20 cellular contexts compared by ENCODE assay signal in the genomic region with DNA sequence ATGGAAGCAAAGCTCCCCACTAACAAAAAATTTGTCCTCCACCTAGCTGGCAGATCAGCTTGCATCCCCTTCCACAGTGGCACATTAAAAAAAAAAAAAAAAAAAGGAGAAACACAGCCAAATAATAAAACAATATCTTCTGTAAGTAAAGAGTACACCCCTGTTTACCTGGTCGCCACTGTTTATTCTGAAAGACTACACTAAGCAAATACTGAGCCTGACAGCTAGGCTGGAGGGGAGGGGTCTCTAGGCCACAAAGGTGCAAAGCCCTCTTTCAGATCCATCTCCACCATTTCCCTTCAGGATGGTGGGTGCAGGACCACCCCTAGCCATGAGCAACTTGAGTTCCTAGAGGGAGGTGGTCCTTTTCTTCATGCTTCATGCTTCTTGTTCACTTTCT. TPM values are rescaled to one million over a fixed set of nuclear protein-coding genes. Genes with fewer than 3 reads are reported as not detected.
DNase-seq lines count a peak whose midpoint lies in the region; ATAC-seq and TF ChIP-seq lines count a peak whose summit lies in the region.
"Had no signal": no experiment of that assay in that cellular context is flagged by ENCODE, and none has a peak within 500 bp of the region (broad histone marks: within the 10 kb centered on the region; RNA-seq: fewer than 3 reads in every experiment).

No MANE protein-coding gene starts in this region.

- H3K9me3 ChIP-seq in BLaER1 treated with 17β-estradiol and CSF1 and Interleukin-3, amounts not matched to agents 10 nM and 100 nM (replicated peaks in 1 of 11): no peaks in the 10 kb centered on the region
- H3K9me3 ChIP-seq in HEK293 (ENCODE audit: control insufficient read depth, insufficient read depth, low read depth, low read length) (no peaks in the 10 kb centered on the region), OCI-LY7 (ENCODE audit: low read length) (no peaks in the 10 kb centered on the region), left ventricle myocardium inferior (replicated peaks) (no peaks in the 10 kb centered on the region)
- H3K9me3 ChIP-seq: gastroesophageal sphincter, ovary had no signal

- H3K27ac Mint-ChIP-seq in memory B cell: peak overlapping the region; percentile 14
- H3K27ac Mint-ChIP-seq: activated CD8-positive, alpha-beta memory T cell treated with anti-CD3 and anti-CD28 coated beads, Interleukin-2, amount 10 ng/mL, durations not matched to agents 7 days and 5 days; dendritic cell treated with granulocyte-macrophage colony-stimulating factor and Interleukin-4, amounts not matched to agents 40 ng/mL and 50 ng/mL, for 4 days; GM23338 had no signal

- POLR2A ChIA-PET in HEK293 (lab: Yijun Ruan, JAX): interaction anchor here (0.6 to 0.7 kb wide), 2 partner anchors 26 to 42 kb away, joined by 5 to 6 read pairs; no protein-coding TSS in a partner anchor
- POLR2A ChIA-PET in OCI-LY7 (lab: Charles Lee): interaction anchor here (0.6 to 1.3 kb wide), 7 partner anchors 8 to 1347 kb away, joined by 3 to 8 read pairs (median 3); no protein-coding TSS in a partner anchor

- no peaks in the 10 kb centered on the region for H3K36me3 Mint-ChIP-seq in memory B cell

- CTCF ChIA-PET in HEK293 (lab: Yijun Ruan, JAX): interaction anchor here (0.6 to 6.0 kb wide), 7 partner anchors 8 to 274 kb away, joined by 3 to 41 read pairs (median 5); no protein-coding TSS in a partner anchor
- CTCF ChIA-PET in OCI-LY7 (lab: Charles Lee; ENCODE audit: unreplicated experiment): interaction anchor here (0.6 kb wide), 1 partner anchor 32 kb away, joined by 7 read pairs; no protein-coding TSS in a partner anchor

- no peaks in the 10 kb centered on the region for H3K9me3 Mint-ChIP-seq in memory B cell
- H3K9me3 Mint-ChIP-seq: dendritic cell treated with granulocyte-macrophage colony-stimulating factor and Interleukin-4, amounts not matched to agents 40 ng/mL and 50 ng/mL, for 4 days; GM23338 had no signal

- peaks cover 21% of the 10 kb centered on the region for H3K4me1 Mint-ChIP-seq in memory B cell

- H3K9ac ChIP-seq in BLaER1 treated with 17β-estradiol and CSF1 and Interleukin-3, amounts not matched to agents 10 nM and 100 nM: 0 out of 22 replicates have a peak overlapping the region, but pooled peaks of 1 of the 11 experiments have one; percentile 2

- no peak overlapping the region for H3K4me3 Mint-ChIP-seq in memory B cell
- H3K4me3 Mint-ChIP-seq: activated CD8-positive, alpha-beta memory T cell treated with anti-CD3 and anti-CD28 coated beads, Interleukin-2, amount 10 ng/mL, durations not matched to agents 7 days and 5 days; dendritic cell treated with granulocyte-macrophage colony-stimulating factor and Interleukin-4, amounts not matched to agents 40 ng/mL and 50 ng/mL, for 4 days; GM23338 had no signal

- no peaks in the 10 kb centered on the region for H3K27me3 Mint-ChIP-seq in memory B cell
- H3K27me3 Mint-ChIP-seq: activated CD8-positive, alpha-beta memory T cell treated with anti-CD3 and anti-CD28 coated beads, Interleukin-2, amount 10 ng/mL, durations not matched to agents 7 days and 5 days had no signal

- H3K79me2 ChIP-seq in OCI-LY7 (ENCODE audit: insufficient read depth, low read depth, low read length): no peaks in the 10 kb centered on the region

- peak; percentile 26 for DNase-seq in NCI-H748 (lab: John Stamatoyannopoulos, UW; ENCODE audit: unreplicated experiment)
- no peak for DNase-seq in memory B cell (ENCODE audit: low spot score in 2 of 2)
- DNase-seq in SHP77 treated with DMSO at 0.1 percent for 48 hours (lab: John Stamatoyannopoulos, UW): no peak
- DNase-seq in stimulated activated naive CD4-positive, alpha-beta T cell treated with Interleukin-2 at 50 U/mL for 16 hours (lab: John Stamatoyannopoulos, UW): no peak
- DNase-seq in OCI-LY7 (ENCODE audit: low spot score): no peak
- DNase-seq in left ventricle myocardium inferior: no peak
- DNase-seq: activated CD4-positive, alpha-beta T cell treated with anti-CD3 and anti-CD28 coated beads for 1 hour; activated CD8-positive, alpha-beta memory T cell treated with anti-CD3 and anti-CD28 coated beads, Interleukin-2, amount 10 ng/mL, durations not matched to agents 7 days and 5 days; NCI-H1436; NCI-H82; ovary; stimulated activated CD4-positive, alpha-beta T cell treated with anti-CD3 and anti-CD28 coated beads, Interleukin-2, amount 100 ng/mL, for 24 hours; T-helper 9 cell had no signal

- BruUV-seq in OCI-LY7 (replicated peaks; lab: Mats Ljungman, UMichigan): no TSS peak

- peaks cover 66 to 82% (median 76%) of the 10 kb centered on the region in 10 experiments for H3K4me1 ChIP-seq in BLaER1 treated with 17β-estradiol and CSF1 and Interleukin-3, amounts not matched to agents 10 nM and 100 nM
- H3K4me1 ChIP-seq in HEK293 (ENCODE audit: control insufficient read depth, insufficient read depth, low read length): 0 out of 2 replicates have a peak, but pooled peaks cover 4% of the 10 kb centered on the region
- no peaks in the 10 kb centered on the region for H3K4me1 ChIP-seq in OCI-LY7 (ENCODE audit: insufficient read depth, low read length, poor library complexity, severe bottlenecking)
- H3K4me1 ChIP-seq in left ventricle myocardium inferior: peaks cover 20% of the 10 kb centered on the region

- H3K27ac ChIP-seq in BLaER1 treated with 17β-estradiol and CSF1 and Interleukin-3, amounts not matched to agents 10 nM and 100 nM: peak overlapping the region in 4 of 11 experiments; percentile 13 to 81 (median 42); a peak in 4 of 22 replicates
- H3K27ac ChIP-seq in HEK293 (ENCODE audit: extremely low read depth, low read depth, low read length) (no peak overlapping the region), OCI-LY7 (ENCODE audit: low read depth, low read length, poor library complexity, severe bottlenecking) (no peak overlapping the region), left ventricle myocardium inferior (replicated peaks) (no peak overlapping the region)
- H3K27ac ChIP-seq: gastroesophageal sphincter, ovary, SK-N-MC had no signal

- TF ChIP-seq CTCF in HEK293 (tag by site-specific recombination; IDR thresholded peaks at IDR 0.05): no peak
- no peak for TF ChIP-seq CTCF in OCI-LY7 (conservative IDR thresholded peaks at IDR 0.05; ENCODE audit: low read length)
- no peak for TF ChIP-seq CTCF in left ventricle myocardium inferior (IDR thresholded peaks at IDR 0.05; ENCODE audit: borderline replicate concordance)

- H3K4me3 ChIP-seq in BLaER1 treated with 17β-estradiol and CSF1 and Interleukin-3, amounts not matched to agents 10 nM and 100 nM: no peak overlapping the region
- H3K4me3 ChIP-seq in HEK293 (ENCODE audit: low read depth, low read length) (no peak overlapping the region), OCI-LY7 (ENCODE audit: low read depth, low read length, poor library complexity, severe bottlenecking) (no peak overlapping the region), left ventricle myocardium inferior (no peak overlapping the region)
- H3K4me3 ChIP-seq: gastroesophageal sphincter, GM23338, ovary, SK-N-MC had no signal

- peak overlapping the region; percentile 80 to 93 (median 86) for H3K4me2 ChIP-seq in BLaER1 treated with 17β-estradiol and CSF1 and Interleukin-3, amounts not matched to agents 10 nM and 100 nM
- H3K4me2 ChIP-seq in OCI-LY7 (ENCODE audit: low read length): no peak overlapping the region
- H3K4me2 ChIP-seq: GM23338 had no signal

- no peak for ATAC-seq in memory B cell (ENCODE audit: low read depth)
- ATAC-seq: activated CD8-positive, alpha-beta memory T cell treated with anti-CD3 and anti-CD28 coated beads, Interleukin-2, amount 10 ng/mL, durations not matched to agents 7 days and 5 days; gastroesophageal sphincter; GM23338; Panc1 had no signal

- no peaks in the 10 kb centered on the region for H3K27me3 ChIP-seq in BLaER1 treated with 17β-estradiol and CSF1 and Interleukin-3, amounts not matched to agents 10 nM and 100 nM
- H3K27me3 ChIP-seq in left ventricle myocardium inferior (ENCODE audit: low read depth): no peaks in the 10 kb centered on the region
- H3K27me3 ChIP-seq: gastroesophageal sphincter, ovary had no signal

- no peaks in the 10 kb centered on the region for H3K9me2 ChIP-seq in OCI-LY7 (ENCODE audit: insufficient read depth, low read length)

- intact Hi-C loops in OCI-LY7 (cut with micrococcal nuclease; ENCODE audit: unreplicated experiment): no loop called here
- intact Hi-C loops in left ventricle myocardium inferior (cut with micrococcal nuclease): no loop called here

- H3K36me3 ChIP-seq in BLaER1 treated with 17β-estradiol and CSF1 and Interleukin-3, amounts not matched to agents 10 nM and 100 nM: peaks cover 0 to 25% (median 2%) of the 10 kb centered on the region in 11 experiments; a peak in 10 of 22 replicates
- H3K36me3 ChIP-seq in HEK293 (ENCODE audit: control insufficient read depth in 2 of 2, insufficient read depth in 1 of 2, low read length in 2 of 2) (peaks cover 0 to 35% of the 10 kb centered on the region in 2 experiments; a peak in 2 of 3 replicates), OCI-LY7 (ENCODE audit: insufficient read depth, low read length) (peaks cover 53% of the 10 kb centered on the region), left ventricle myocardium inferior (no peaks in the 10 kb centered on the region)
- H3K36me3 ChIP-seq: ovary had no signal

- H4K20me1 ChIP-seq in BLaER1 treated with 17β-estradiol and CSF1 and Interleukin-3, amounts not matched to agents 10 nM and 100 nM: peaks cover 0 to 37% (median 9%) of the 10 kb centered on the region in 11 experiments; a peak in 10 of 22 replicates
- no peaks in the 10 kb centered on the region for H4K20me1 ChIP-seq in OCI-LY7 (ENCODE audit: insufficient read depth, low read length)

- no peak overlapping the region for H2AFZ ChIP-seq in OCI-LY7 (ENCODE audit: low read length)
- H2AFZ ChIP-seq: GM23338 had no signal

TF ChIP-seq in HEK293, 187 proteins besides CTCF, POLR2A, EP300 and RAD21:
- TF ChIP-seq MZF1 (tag by site-specific recombination; IDR thresholded peaks at IDR 0.05; ENCODE audit: borderline replicate concordance) (no peak), SETDB1 (IDR thresholded peaks at IDR 0.05; ENCODE audit: insufficient read length, low read length) (no peak), ZNF501 (tag by site-specific recombination; IDR thresholded peaks at IDR 0.05) (no peak), ZBTB17 (tag by site-specific recombination; IDR thresholded peaks at IDR 0.05) (0 out of 2 replicates have a peak, but pooled peaks have one; percentile 27)

RNA-seq across cellular contexts. Expression of a gene that starts 22.8 kb away (rescaled TPM):
- total RNA-seq in OCI-LY7 (2014; rRNA removed; shearing (Covaris generic)): 1.6 and 2.4 TPM in 2 replicates
- total RNA-seq in OCI-LY7 (2022) (5.3 and 5.9 TPM in 2 replicates), left ventricle myocardium inferior (5.2 TPM)
- total RNA-seq: activated CD8-positive, alpha-beta memory T cell treated with anti-CD3 and anti-CD28 coated beads, Interleukin-2, amount 10 ng/mL, durations not matched to agents 7 days and 5 days had no signal

RNA-seq across cellular contexts. Expression of a gene that starts 46.9 kb away (rescaled TPM):
- total RNA-seq in OCI-LY7 (2014; rRNA removed; shearing (Covaris generic)): 152 and 238 TPM in 2 replicates
- total RNA-seq in OCI-LY7 (2022) (287 and 301 TPM in 2 replicates), left ventricle myocardium inferior (217 TPM)
